ENCODE assay signal across 16 cellular contexts in the genomic region with DNA sequence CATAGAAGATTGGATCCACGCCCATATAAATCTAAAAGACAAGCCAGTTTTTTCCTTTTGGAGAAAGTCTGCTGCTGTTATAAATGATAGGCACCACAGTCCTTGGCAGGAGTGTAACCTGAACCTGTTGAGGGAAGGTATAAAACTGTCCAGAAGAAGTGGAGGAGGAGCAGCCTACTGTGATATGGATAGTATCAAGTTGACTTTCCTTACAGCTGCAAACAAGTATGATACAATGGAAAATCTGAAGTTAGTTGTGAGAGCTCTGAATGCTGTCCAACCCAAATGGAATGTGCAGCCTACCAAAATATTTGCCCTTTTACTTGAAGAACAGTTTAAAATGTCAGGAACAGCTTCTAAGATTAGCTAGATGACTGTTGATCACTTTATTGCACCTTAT.
A peak's percentile ranks its signal among the peaks of the same experiment; 100 is the strongest.
DNase-seq lines count a peak whose midpoint lies in the region; ATAC-seq and TF ChIP-seq lines count a peak whose summit lies in the region.
"Had no signal": no experiment of that assay in that cellular context is flagged by ENCODE, and none has a peak within 500 bp of the region (broad histone marks: within the 10 kb centered on the region; RNA-seq: fewer than 3 reads in every experiment).

No MANE protein-coding gene starts in this region.

- WGBS in liver: 46% methylated on average over 1 of the region's 1 CpG
- 38% methylated on average over 1 of the region's 1 CpG for WGBS in right lobe of liver (ENCODE audit: insufficient coverage, low coverage, low lambda C conversion rate, missing lambda C conversion rate)
- whole genome bisulfite sequencing in heart right ventricle, 2 donors: 68 to 75% methylated on average over 1 of the region's 1 CpG

- H3K27ac ChIP-seq in liver (ENCODE audit: low read depth in 1 of 2, low read length in 2 of 2) (no peak overlapping the region), right lobe of liver (no peak overlapping the region), heart right ventricle (peak overlapping the region in 6 of 10 donors; percentile 23 to 66 (median 53)), muscle layer of duodenum (ENCODE audit: low read length) (peak overlapping the region; percentile 39)
- H3K27ac ChIP-seq: RWPE1 had no signal

- no peak overlapping the region for H3K9ac ChIP-seq in liver (ENCODE audit: low read depth in 1 of 2, low read length in 2 of 2)

- TF ChIP-seq RAD21 in liver (IDR thresholded peaks at IDR 0.05): no peak

- DNase-seq in right lobe of liver (no peak), heart right ventricle (no peak), ureter (ENCODE audit: low spot score) (no peak), NCI-H1417 treated with DMSO at 0.1 percent for 48 hours (lab: John Stamatoyannopoulos, UW) (no peak)
- DNase-seq: AML-193; CD4-positive, CD25-positive, alpha-beta regulatory T cell; DND-41; GDM1; HCEC 1CT; NCI-H1930; NCI-H2227 treated with DMSO at 0.1 percent for 48 hours; NCI-H526 treated with DMSO at 0.1 percent for 48 hours had no signal

- H3K4me1 ChIP-seq in liver (ENCODE audit: control insufficient read depth in 4 of 4, insufficient read depth in 4 of 4, low read length in 3 of 4) (no peaks in the 10 kb centered on the region), right lobe of liver (no peaks in the 10 kb centered on the region), heart right ventricle (peaks cover 0 to 31% (median 20%) of the 10 kb centered on the region in 9 donors), muscle layer of duodenum (ENCODE audit: control insufficient read depth in 1 of 2, insufficient read depth in 2 of 2, low read length in 2 of 2) (peaks cover 0 to 8% of the 10 kb centered on the region in 2 donors)

- H3K9me3 ChIP-seq in liver (ENCODE audit: control insufficient read depth in 4 of 4, low read length in 3 of 4) (no peaks in the 10 kb centered on the region), right lobe of liver (no peaks in the 10 kb centered on the region), heart right ventricle (no peaks in the 10 kb centered on the region), muscle layer of duodenum (ENCODE audit: control insufficient read depth in 1 of 2, low read length in 2 of 2) (no peaks in the 10 kb centered on the region)

- intact Hi-C loops in right lobe of liver (cut with DNase I): no loop called here
- intact Hi-C loops in heart right ventricle (cut with DNase I): no loop called here

- no peaks in the 10 kb centered on the region for H3K36me3 ChIP-seq in liver (ENCODE audit: control insufficient read depth in 4 of 4, insufficient read depth in 3 of 4, low read depth in 1 of 4, low read length in 3 of 4)
- no peaks in the 10 kb centered on the region for H3K36me3 ChIP-seq in right lobe of liver
- no peaks in the 10 kb centered on the region for H3K36me3 ChIP-seq in heart right ventricle
- H3K36me3 ChIP-seq in muscle layer of duodenum (ENCODE audit: control insufficient read depth in 1 of 2, insufficient read depth in 2 of 2, low read length in 2 of 2): no peaks in the 10 kb centered on the region

- TF ChIP-seq CTCF in liver (IDR thresholded peaks at IDR 0.05; ENCODE audit: low read depth, low read length, missing input control) (no peak), right lobe of liver (IDR thresholded peaks at IDR 0.05) (no peak), heart right ventricle (IDR thresholded peaks at IDR 0.05) (no peak)

- no peak for TF ChIP-seq POLR2A in right lobe of liver (IDR thresholded peaks at IDR 0.05)

- H3K27me3 ChIP-seq in liver (ENCODE audit: control insufficient read depth in 4 of 4, insufficient read depth in 4 of 4, low read length in 3 of 4): no peaks in the 10 kb centered on the region
- H3K27me3 ChIP-seq in right lobe of liver: peaks cover 0 to 3% of the 10 kb centered on the region in 2 donors
- no peaks in the 10 kb centered on the region for H3K27me3 ChIP-seq in heart right ventricle
- no peaks in the 10 kb centered on the region for H3K27me3 ChIP-seq in muscle layer of duodenum (ENCODE audit: low read depth, low read length)

- no peak overlapping the region for H3K4me3 ChIP-seq in liver (ENCODE audit: low read depth in 1 of 3, low read length in 3 of 3)
- H3K4me3 ChIP-seq in right lobe of liver: no peak overlapping the region
- no peak overlapping the region for H3K4me3 ChIP-seq in heart right ventricle
- no peak overlapping the region for H3K4me3 ChIP-seq in muscle layer of duodenum (ENCODE audit: low read depth in 1 of 2, low read length in 2 of 2)

- ATAC-seq in right lobe of liver (no peak), heart right ventricle (peak in 7 of 8 donors; percentile 29 to 93 (median 85)), GM19452 (IDR thresholded peaks at IDR 0.05; ENCODE audit: unreplicated experiment) (no peak)

TF ChIP-seq in liver, 16 proteins besides CTCF, POLR2A, EP300 and RAD21:
- TF ChIP-seq NR2F2 (IDR thresholded peaks at IDR 0.05) (peak; percentile 23), HNF4G (IDR thresholded peaks at IDR 0.05) (no peak)
TF ChIP-seq in liver: peak in this region for 1.

Comparison
In these comparisons a context has a peak if more than half of its experiments do, and no peak if none do; other contexts are left out.
1. H3K27ac ChIP-seq: peak in heart right ventricle (6 of 10) and muscle layer of duodenum (single experiment); none in liver (0 of 2) and right lobe of liver (0 of 3).
2. ATAC-seq: peak in heart right ventricle (7 of 8); none in right lobe of liver (0 of 4) and GM19452 (single experiment).